In the genomic region with DNA sequence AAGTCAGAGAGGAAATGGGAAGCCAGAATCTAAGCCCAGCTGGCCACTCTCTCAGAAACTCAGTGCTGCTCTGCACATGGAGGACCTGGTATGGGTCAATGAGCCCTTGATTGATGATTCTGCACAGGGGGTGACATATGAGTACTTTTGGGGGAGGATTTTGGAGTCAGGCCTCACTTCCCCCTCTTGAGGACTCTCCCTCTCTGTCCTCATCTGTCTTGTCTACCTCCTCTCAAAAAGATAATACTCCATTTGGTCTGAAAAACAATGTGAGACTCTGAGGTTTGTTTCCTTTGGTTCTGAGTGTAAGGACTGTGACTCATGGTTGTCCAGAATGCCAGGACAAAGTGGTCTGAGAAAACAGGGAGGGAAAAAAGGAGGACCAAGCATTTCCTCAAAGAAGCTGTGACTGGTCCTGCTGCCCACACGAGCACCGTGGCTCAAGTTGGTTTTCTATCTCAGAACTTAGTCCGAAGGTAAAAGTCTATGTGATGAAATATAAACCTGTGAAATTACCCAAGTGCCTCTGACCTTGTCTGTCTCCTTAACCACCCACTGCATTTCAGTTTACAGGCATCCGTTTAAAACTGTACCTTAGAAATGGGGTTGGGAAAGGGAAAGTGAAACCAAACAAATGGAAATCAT, we compare ENCODE assay signal across 8 cellular contexts. TPM values are rescaled to one million over a fixed set of nuclear protein-coding genes. Genes with fewer than 3 reads are reported as not detected.
DNase-seq lines count a peak whose midpoint lies in the region; ATAC-seq and TF ChIP-seq lines count a peak whose summit lies in the region.

No MANE protein-coding gene starts in this region.

- no peaks in the 10 kb centered on the region for H3K79me2 ChIP-seq in Karpas-422 (ENCODE audit: low read length)

- no peak overlapping the region for H2AFZ ChIP-seq in Karpas-422 (ENCODE audit: low read length)

- peaks cover 8% of the 10 kb centered on the region for H3K9me3 Mint-ChIP-seq in activated CD4-positive, alpha-beta T cell treated with anti-CD3 and anti-CD28 coated beads, Interleukin-2, amount 10 ng/mL, durations not matched to agents 24 days and 14 days
- peaks cover under 1% of the 10 kb centered on the region for H3K9me3 Mint-ChIP-seq in activated T-helper 17 cell treated with anti-CD3 and anti-CD28 coated beads, Interleukin-2, amount 50 U/mL, for 72 hours

- peak overlapping the region; percentile 72 for H3K4me3 Mint-ChIP-seq in activated CD4-positive, alpha-beta T cell treated with anti-CD3 and anti-CD28 coated beads, Interleukin-2, amount 10 ng/mL, durations not matched to agents 24 days and 14 days
- peak overlapping the region; percentile 81 for H3K4me3 Mint-ChIP-seq in activated T-helper 17 cell treated with anti-CD3 and anti-CD28 coated beads, Interleukin-2, amount 50 U/mL, for 72 hours

- 30 to 39% methylated on average over 4 of the region's 4 CpGs for WGBS in heart right ventricle, 2 donors

- H3K36me3 ChIP-seq in heart right ventricle (no peaks in the 10 kb centered on the region), skeletal muscle satellite cell (ENCODE audit: insufficient read depth, low read length) (no peaks in the 10 kb centered on the region), Karpas-422 (ENCODE audit: insufficient read depth, low read length) (no peaks in the 10 kb centered on the region)

- no peaks in the 10 kb centered on the region for H4K20me1 ChIP-seq in Karpas-422 (ENCODE audit: insufficient read depth, low read depth, low read length)

- H3K4me2 ChIP-seq in skeletal muscle satellite cell (ENCODE audit: low read length) (peak overlapping the region; percentile 86), Karpas-422 (ENCODE audit: low read depth, low read length, poor library complexity, severe bottlenecking) (no peak overlapping the region)

- H3K27me3 ChIP-seq in heart right ventricle (no peaks in the 10 kb centered on the region), skeletal muscle satellite cell (ENCODE audit: control insufficient read depth, insufficient read depth, low read length) (no peaks in the 10 kb centered on the region), Karpas-422 (ENCODE audit: low read length) (no peaks in the 10 kb centered on the region)

- H3K9ac ChIP-seq in skeletal muscle satellite cell (ENCODE audit: low read depth, low read length), result peak overlapping the region; percentile 85
- no peak overlapping the region for H3K9ac ChIP-seq in Karpas-422 (ENCODE audit: low read length)

- peaks cover 82% of the 10 kb centered on the region for H3K4me1 Mint-ChIP-seq in activated CD4-positive, alpha-beta T cell treated with anti-CD3 and anti-CD28 coated beads, Interleukin-2, amount 10 ng/mL, durations not matched to agents 24 days and 14 days
- peaks cover 56% of the 10 kb centered on the region for H3K4me1 Mint-ChIP-seq in activated T-helper 17 cell treated with anti-CD3 and anti-CD28 coated beads, Interleukin-2, amount 50 U/mL, for 72 hours

- ATAC-seq in HG03520 (IDR thresholded peaks at IDR 0.05; ENCODE audit: unreplicated experiment) (peak; percentile 34), heart right ventricle (peak; percentile 25 to 78 (median 59))
- peak; percentile 27 for ATAC-seq in activated T-helper 17 cell treated with anti-CD3 and anti-CD28 coated beads, Interleukin-2, amount 50 U/mL, for 72 hours (replicated peaks)

- H3K4me1 ChIP-seq in heart right ventricle (peaks cover 3 to 54% (median 16%) of the 10 kb centered on the region in 9 donors), skeletal muscle satellite cell (ENCODE audit: control insufficient read depth, insufficient read depth, low read length) (peaks cover 43% of the 10 kb centered on the region), Karpas-422 (ENCODE audit: low read length) (no peaks in the 10 kb centered on the region)

- H3K27ac Mint-ChIP-seq in activated CD4-positive, alpha-beta T cell treated with anti-CD3 and anti-CD28 coated beads, Interleukin-2, amount 10 ng/mL, durations not matched to agents 24 days and 14 days, result peak overlapping the region; percentile 97
- peak overlapping the region; percentile 91 for H3K27ac Mint-ChIP-seq in activated T-helper 17 cell treated with anti-CD3 and anti-CD28 coated beads, Interleukin-2, amount 50 U/mL, for 72 hours

- peaks cover 44% of the 10 kb centered on the region for H3K36me3 Mint-ChIP-seq in activated CD4-positive, alpha-beta T cell treated with anti-CD3 and anti-CD28 coated beads, Interleukin-2, amount 10 ng/mL, durations not matched to agents 24 days and 14 days (ENCODE audit: low read depth)
- H3K36me3 Mint-ChIP-seq in activated T-helper 17 cell treated with anti-CD3 and anti-CD28 coated beads, Interleukin-2, amount 50 U/mL, for 72 hours (ENCODE audit: low read depth), result peaks cover 8% of the 10 kb centered on the region

- TF ChIP-seq CTCF in heart right ventricle (IDR thresholded peaks at IDR 0.05), result no peak

- no peaks in the 10 kb centered on the region for H3K27me3 Mint-ChIP-seq in activated CD4-positive, alpha-beta T cell treated with anti-CD3 and anti-CD28 coated beads, Interleukin-2, amount 10 ng/mL, durations not matched to agents 24 days and 14 days
- no peaks in the 10 kb centered on the region for H3K27me3 Mint-ChIP-seq in activated T-helper 17 cell treated with anti-CD3 and anti-CD28 coated beads, Interleukin-2, amount 50 U/mL, for 72 hours

- intact Hi-C loops in activated CD4-positive, alpha-beta T cell treated with anti-CD3 and anti-CD28 coated beads, Interleukin-2, amount 10 ng/mL, durations not matched to agents 24 days and 14 days (cut with micrococcal nuclease), result loop anchor here (1.0 to 5.0 kb wide), 8 partner anchors 14 to 256 kb away; a partner anchor contains a TSS
- intact Hi-C loops in heart right ventricle (cut with DNase I), result loop anchor here in 2 of 10 donors (10.0 kb wide), 2 partner anchors 129 to 259 kb away; a partner anchor contains a TSS

- no peaks in the 10 kb centered on the region for H3K9me2 ChIP-seq in Karpas-422 (replicated peaks; ENCODE audit: insufficient read depth, low read length)

- peak overlapping the region in 9 of 10 donors; percentile 29 to 59 (median 48) for H3K4me3 ChIP-seq in heart right ventricle
- peak overlapping the region; percentile 74 for H3K4me3 ChIP-seq in skeletal muscle satellite cell (ENCODE audit: low read length)
- no peak overlapping the region for H3K4me3 ChIP-seq in Karpas-422 (ENCODE audit: low read length)

- DNase-seq in activated CD4-positive, alpha-beta T cell treated with anti-CD3 and anti-CD28 coated beads, Interleukin-2, amount 10 ng/mL, durations not matched to agents 24 days and 14 days, result peak; percentile 81
- DNase-seq in activated CD4-positive, alpha-beta T cell treated with anti-CD3 and anti-CD28 coated beads, Interleukin-2, amount 50 U/mL, for 48 hours, result no peak
- DNase-seq in heart right ventricle (no peak), Karpas-422 (no peak), germinal center (ENCODE audit: low spot score) (no peak)

- H3K27ac ChIP-seq in heart right ventricle (peak overlapping the region; percentile 59 to 93 (median 84)), Karpas-422 (ENCODE audit: low read length) (no peak overlapping the region)

- H3K9me3 ChIP-seq in heart right ventricle, result no peaks in the 10 kb centered on the region
- no peaks in the 10 kb centered on the region for H3K9me3 ChIP-seq in skeletal muscle satellite cell (replicated peaks; ENCODE audit: low read length)
- H3K9me3 ChIP-seq in Karpas-422 (ENCODE audit: low read length), result no peaks in the 10 kb centered on the region

RNA-seq across cellular contexts. Expression of a gene that starts 11.1 kb away (rescaled TPM):
- 20.3 and 22.2 TPM in 2 replicates for total RNA-seq in activated CD4-positive, alpha-beta T cell treated with anti-CD3 and anti-CD28 coated beads, Interleukin-2, amount 10 ng/mL, durations not matched to agents 24 days and 14 days
- total RNA-seq in activated T-helper 17 cell treated with anti-CD3 and anti-CD28 coated beads, Interleukin-2, amount 50 U/mL, for 72 hours, result 10 to 100 TPM; 14.5 to 19.1 TPM
- total RNA-seq in heart right ventricle, result 1 to 10 TPM; 1.1 to 4.3 (median 1.6) TPM
- polyA plus RNA-seq in heart right ventricle, result 1 to 10 TPM in 1 of 2 donors, under 1 TPM in 1; 0.52 to 1.1 TPM
- total RNA-seq in skeletal muscle satellite cell (2012; rRNA removed), result 6.3 TPM in 2 replicates
- 0.04 TPM in 2 replicates for total RNA-seq in Karpas-422 (2014; rRNA removed; shearing (Covaris generic); ENCODE audit: low replicate concordance)
